Comparison of ENCODE assay signal across 2 cellular contexts in genomic region chr7:157013602-157014549, GRCh38.
TF ChIP-seq lines count a peak whose summit lies in the region.

No MANE protein-coding gene starts in this region.

TF ChIP-seq in GM23338, 12 proteins besides CTCF, POLR2A, EP300 and RAD21 (continued from another document):
- TF ChIP-seq NANOG (IDR thresholded peaks at IDR 0.05; ENCODE audit: borderline replicate concordance) (0 out of 2 replicates have a peak, but pooled peaks have one; percentile 19), JUNB (IDR thresholded peaks at IDR 0.05; ENCODE audit: unreplicated experiment) (no peak), POLR2AphosphoS5 (IDR thresholded peaks at IDR 0.05; ENCODE audit: low read depth) (0 out of 2 replicates have a peak, but pooled peaks have one; percentile 25), ETS1 (IDR thresholded peaks at IDR 0.05) (peak; percentile 55; the same call in 1 of the 2 replicates), EZH2 (IDR thresholded peaks at IDR 0.05; ENCODE audit: low read depth, unreplicated experiment) (peak; percentile 54)

TF ChIP-seq in WTC11, 78 proteins besides CTCF, POLR2A, EP300 and RAD21:
- TF ChIP-seq STAT6 (CRISPR knock-in tag; conservative IDR thresholded peaks at IDR 0.05; ENCODE audit: low read depth) (no peak), MXD4 (CRISPR knock-in tag; IDR thresholded peaks at IDR 0.05; ENCODE audit: borderline replicate concordance) (no peak), CREB1 (CRISPR knock-in tag; IDR thresholded peaks at IDR 0.05) (no peak), ATF1 (CRISPR knock-in tag; IDR thresholded peaks at IDR 0.05) (no peak), GRHL2 (CRISPR knock-in tag; IDR thresholded peaks at IDR 0.05; ENCODE audit: insufficient replicate concordance, severe bottlenecking) (no peak), ESRRA (CRISPR knock-in tag; IDR thresholded peaks at IDR 0.05; ENCODE audit: borderline replicate concordance) (no peak), MYBL2 (CRISPR knock-in tag; IDR thresholded peaks at IDR 0.05) (no peak)
- TF ChIP-seq, protein P1, sequence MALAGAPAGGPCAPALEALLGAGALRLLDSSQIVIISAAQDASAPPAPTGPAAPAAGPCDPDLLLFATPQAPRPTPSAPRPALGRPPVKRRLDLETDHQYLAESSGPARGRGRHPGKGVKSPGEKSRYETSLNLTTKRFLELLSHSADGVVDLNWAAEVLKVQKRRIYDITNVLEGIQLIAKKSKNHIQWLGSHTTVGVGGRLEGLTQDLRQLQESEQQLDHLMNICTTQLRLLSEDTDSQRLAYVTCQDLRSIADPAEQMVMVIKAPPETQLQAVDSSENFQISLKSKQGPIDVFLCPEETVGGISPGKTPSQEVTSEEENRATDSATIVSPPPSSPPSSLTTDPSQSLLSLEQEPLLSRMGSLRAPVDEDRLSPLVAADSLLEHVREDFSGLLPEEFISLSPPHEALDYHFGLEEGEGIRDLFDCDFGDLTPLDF (CRISPR knock-in tag; IDR thresholded peaks at IDR 0.05) = no peak
- TF ChIP-seq, protein P2, sequence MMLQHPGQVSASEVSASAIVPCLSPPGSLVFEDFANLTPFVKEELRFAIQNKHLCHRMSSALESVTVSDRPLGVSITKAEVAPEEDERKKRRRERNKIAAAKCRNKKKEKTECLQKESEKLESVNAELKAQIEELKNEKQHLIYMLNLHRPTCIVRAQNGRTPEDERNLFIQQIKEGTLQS (CRISPR knock-in tag; conservative IDR thresholded peaks at IDR 0.05) = no peak
- TF ChIP-seq, protein P3, sequence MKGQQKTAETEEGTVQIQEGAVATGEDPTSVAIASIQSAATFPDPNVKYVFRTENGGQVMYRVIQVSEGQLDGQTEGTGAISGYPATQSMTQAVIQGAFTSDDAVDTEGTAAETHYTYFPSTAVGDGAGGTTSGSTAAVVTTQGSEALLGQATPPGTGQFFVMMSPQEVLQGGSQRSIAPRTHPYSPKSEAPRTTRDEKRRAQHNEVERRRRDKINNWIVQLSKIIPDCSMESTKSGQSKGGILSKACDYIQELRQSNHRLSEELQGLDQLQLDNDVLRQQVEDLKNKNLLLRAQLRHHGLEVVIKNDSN (CRISPR knock-in tag; IDR thresholded peaks at IDR 0.05) = no peak
